In the genomic region with DNA sequence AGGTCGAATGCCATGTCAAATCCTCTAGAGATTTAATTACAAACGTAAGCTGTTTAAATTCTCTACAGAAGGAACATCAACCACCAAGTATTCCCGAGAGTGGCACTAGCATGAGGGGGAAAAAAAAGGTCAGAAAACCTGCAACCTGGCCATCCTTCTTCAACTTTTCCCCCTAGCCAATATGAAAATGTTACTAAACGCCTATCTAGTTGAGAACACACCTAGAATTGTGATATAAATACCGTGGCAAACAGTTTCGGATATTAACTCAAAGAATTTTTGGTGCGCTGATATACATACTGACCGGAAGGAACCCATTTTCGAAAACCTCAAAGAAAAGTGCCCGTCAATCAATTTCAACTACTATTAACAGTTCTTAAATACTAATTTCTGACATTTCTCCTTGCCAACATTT, we compare ENCODE assay signal across 8 cellular contexts. TPM values are rescaled to one million over a fixed set of nuclear protein-coding genes. Genes with fewer than 3 reads are reported as not detected.
DNase-seq lines count a peak whose midpoint lies in the region; ATAC-seq and TF ChIP-seq lines count a peak whose summit lies in the region.

No MANE protein-coding gene starts in this region.

- H3K4me1 Mint-ChIP-seq in naive B cell, result peaks cover 31 to 59% (median 48%) of the 10 kb centered on the region in 3 donors

- H3K4me2 ChIP-seq in BLaER1, result peak overlapping the region; percentile 81

- H3K9me3 ChIP-seq in BLaER1, result no peaks in the 10 kb centered on the region
- H3K9me3 ChIP-seq in KOPT-K1 (ENCODE audit: insufficient read depth, low read length, poor library complexity, severe bottlenecking), result no peaks in the 10 kb centered on the region

- peaks cover 51% of the 10 kb centered on the region for H3K4me1 ChIP-seq in BLaER1

- H4K20me1 ChIP-seq in BLaER1, result peaks cover 67% of the 10 kb centered on the region

- ATAC-seq in naive B cell (ENCODE audit: low read depth in 2 of 2), result no peak
- no peak for ATAC-seq in GM21360 (IDR thresholded peaks at IDR 0.05; ENCODE audit: unreplicated experiment)

- peak overlapping the region; percentile 74 to 99 (median 93) for H3K27ac Mint-ChIP-seq in naive B cell

- H3K27ac ChIP-seq in BLaER1, result peak overlapping the region; percentile 97
- peak overlapping the region; percentile 94 for H3K27ac ChIP-seq in KOPT-K1 (ENCODE audit: low read depth, low read length, poor library complexity, severe bottlenecking)

- peaks cover 0 to 2% (median 0%) of the 10 kb centered on the region in 7 donors for H3K9me3 Mint-ChIP-seq in naive B cell

- no peaks in the 10 kb centered on the region for H3K27me3 Mint-ChIP-seq in naive B cell

- peak overlapping the region; percentile 87 for H3K4me3 ChIP-seq in BLaER1
- peak overlapping the region; percentile 78 to 95 for H3K4me3 ChIP-seq in cardiac fibroblast (replicated peaks in 1 of 2; ENCODE audit: low read depth in 2 of 2, low read length in 2 of 2)

- peak overlapping the region; percentile 78 to 100 (median 100) for H3K4me3 Mint-ChIP-seq in naive B cell

- DNase-seq in cardiac fibroblast (ENCODE audit: low read depth in 2 of 2) (no peak), naive B cell (no peak), NCI-H69 (lab: John Stamatoyannopoulos, UW) (no peak), NCI-H446 treated with DMSO at 0.1 percent for 48 hours (lab: John Stamatoyannopoulos, UW) (no peak), superior temporal gyrus (ENCODE audit: extremely low spot score) (no peak)

- H3K36me3 Mint-ChIP-seq in naive B cell, result peaks cover 22 to 24% of the 10 kb centered on the region in 2 donors

- peak overlapping the region; percentile 99 for H3K9ac ChIP-seq in BLaER1

- H3K36me3 ChIP-seq in BLaER1, result peaks cover 56% of the 10 kb centered on the region
- H3K36me3 ChIP-seq in KOPT-K1 (ENCODE audit: insufficient read depth, low read length), result peaks cover 61% of the 10 kb centered on the region

- no peak for TF ChIP-seq CTCF in cardiac fibroblast (IDR thresholded peaks at IDR 0.05; ENCODE audit: low read depth, low read length)

- H3K27me3 ChIP-seq in BLaER1, result no peaks in the 10 kb centered on the region

RNA-seq across cellular contexts. Expression of gene HNRNPC, which starts 1.8 kb away (rescaled TPM):
- polyA plus RNA-seq in naive B cell (ENCODE audit: low read depth in 6 of 6), result 1,000 to 10,000 TPM in 2 of 6 donors, 100 to 1,000 TPM in 4; 797 to 1,243 (median 873) TPM

RNA-seq across cellular contexts. Expression of gene RPGRIP1, which starts 12.4 kb away (rescaled TPM):
- under 1 TPM in 1 of 6 donors, not detected in 5; 0.26 TPM for polyA plus RNA-seq in naive B cell (ENCODE audit: low read depth in 6 of 6)
